8 cellular contexts compared by ENCODE assay signal in the genomic region with DNA sequence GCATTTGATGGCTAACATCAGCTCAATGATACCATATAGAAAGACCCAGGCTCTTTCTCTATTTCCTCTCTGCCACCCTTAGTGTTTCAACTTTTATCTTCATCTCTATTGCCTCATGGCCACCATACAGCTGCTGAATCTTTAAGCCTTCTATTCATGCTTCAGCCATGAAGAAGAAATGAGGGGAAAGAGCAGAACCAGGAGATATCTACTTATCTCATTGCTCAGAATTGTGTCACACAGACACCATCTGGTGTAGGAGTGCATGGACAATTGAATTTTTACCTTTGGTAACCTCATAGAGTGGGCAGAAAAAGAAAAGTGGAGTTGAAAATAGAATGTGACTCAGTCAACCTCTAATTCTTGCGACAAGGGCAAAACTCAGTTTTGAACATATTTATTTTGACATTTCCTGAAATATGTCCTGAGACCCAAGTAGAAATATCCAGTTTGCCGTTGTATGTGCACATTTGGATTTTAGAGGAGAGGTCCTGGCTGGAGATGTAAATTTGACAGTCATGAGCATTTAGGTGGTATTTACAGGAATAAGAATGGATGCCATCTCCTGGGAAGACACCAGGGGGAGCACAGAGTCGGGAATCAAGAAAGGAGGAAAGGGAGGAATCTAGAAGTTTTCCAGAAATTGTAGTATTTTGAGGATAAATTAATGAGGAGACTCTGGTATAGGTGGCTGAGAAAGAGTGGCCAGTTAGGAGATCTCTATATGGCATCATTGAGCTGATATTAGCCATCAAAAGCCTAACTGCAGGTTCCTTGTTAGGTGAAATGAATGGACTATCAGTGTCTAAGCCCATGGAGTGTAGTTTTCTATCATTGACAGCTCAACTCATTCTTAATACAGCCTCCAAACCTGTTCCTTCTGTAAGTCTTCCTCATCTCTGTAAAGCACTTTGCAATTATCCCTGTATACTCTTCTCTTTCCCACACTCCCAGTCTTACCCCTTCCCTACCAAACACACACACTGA. TPM values are rescaled to one million over a fixed set of nuclear protein-coding genes. Genes with fewer than 3 reads are reported as not detected.
DNase-seq lines count a peak whose midpoint lies in the region; ATAC-seq, FAIRE-seq and TF ChIP-seq lines count a peak whose summit lies in the region.

No MANE protein-coding gene starts in this region.

- H3K27ac Mint-ChIP-seq in naive thymus-derived CD4-positive, alpha-beta T cell, result no peak overlapping the region

- peak; percentile 73 to 77 for TF ChIP-seq RAD21 in A549 (conservative IDR thresholded peaks at IDR 0.05 in 1 of 2, IDR thresholded peaks at IDR 0.05 in 1 of 2)

- H3K4me1 ChIP-seq in A549, result no peaks in the 10 kb centered on the region
- H3K4me1 ChIP-seq in naive thymus-derived CD4-positive, alpha-beta T cell (ENCODE audit: control insufficient read depth in 2 of 2, insufficient read depth in 2 of 2, low read length in 2 of 2), result no peaks in the 10 kb centered on the region

- DNase-seq in A549 (ENCODE audit: low read depth in 1 of 2, low spot score in 1 of 2), result peak; percentile 28 to 53
- peak; percentile 19 for DNase-seq in H4 (ENCODE audit: low spot score)
- peak; percentile 14 to 42 for DNase-seq in hippocampal formation (lab: John Stamatoyannopoulos, UW)
- DNase-seq in smooth muscle cell of the brain vasculature (ENCODE audit: low read depth, low spot score), result peak; percentile 3
- no peak for DNase-seq in naive thymus-derived CD4-positive, alpha-beta T cell

- H3K4me3 Mint-ChIP-seq in naive thymus-derived CD4-positive, alpha-beta T cell, result no peak overlapping the region

- TF ChIP-seq EP300 in A549 (IDR thresholded peaks at IDR 0.05), result no peak

- H3K4me3 ChIP-seq in A549 (no peak overlapping the region), WI38 (ENCODE audit: low read depth, low read length) (no peak overlapping the region)
- H3K4me3 ChIP-seq in naive thymus-derived CD4-positive, alpha-beta T cell (ENCODE audit: low read length), result no peak overlapping the region

- H3K4me1 Mint-ChIP-seq in naive thymus-derived CD4-positive, alpha-beta T cell, result peaks cover 0 to 23% (median 15%) of the 10 kb centered on the region in 7 donors

- no peak for FAIRE-seq in A549 (lab: Jason Lieb, UNC)

- H3K36me3 Mint-ChIP-seq in naive thymus-derived CD4-positive, alpha-beta T cell, result no peaks in the 10 kb centered on the region

- whole genome bisulfite sequencing in A549 (ENCODE audit: missing lambda C conversion rate), result 27% methylated on average over 3 of the region's 3 CpGs

- intact Hi-C loops in naive thymus-derived CD4-positive, alpha-beta T cell (cut with micrococcal nuclease), result no loop called here

- ATAC-seq in A549 (peak; percentile 64 to 81; a peak in 4 of 6 replicates), GM21619 (IDR thresholded peaks at IDR 0.05; ENCODE audit: unreplicated experiment) (no peak), GM19324 (IDR thresholded peaks at IDR 0.05; ENCODE audit: low FRiP score, unreplicated experiment) (no peak)
- no peak for ATAC-seq in naive thymus-derived CD4-positive, alpha-beta T cell

- no peaks in the 10 kb centered on the region for H3K36me3 ChIP-seq in naive thymus-derived CD4-positive, alpha-beta T cell (ENCODE audit: control insufficient read depth in 2 of 3, insufficient read depth in 3 of 3, low read length in 3 of 3)

- H3K9me3 Mint-ChIP-seq in naive thymus-derived CD4-positive, alpha-beta T cell, result peaks cover 0 to 3% (median 0%) of the 10 kb centered on the region in 11 donors

- TF ChIP-seq POLR2A in A549 (IDR thresholded peaks at IDR 0.05; ENCODE audit: low read length), result no peak

- H3K27me3 Mint-ChIP-seq in naive thymus-derived CD4-positive, alpha-beta T cell, result peaks cover 7 to 36% (median 18%) of the 10 kb centered on the region in 5 donors

- H3K9me3 ChIP-seq in A549, result no peaks in the 10 kb centered on the region
- no peaks in the 10 kb centered on the region for H3K9me3 ChIP-seq in naive thymus-derived CD4-positive, alpha-beta T cell (ENCODE audit: control insufficient read depth in 2 of 3, low read length in 3 of 3)

- TF ChIP-seq CTCF in A549 (IDR thresholded peaks at IDR 0.05) (peak; percentile 81), WI38 (IDR thresholded peaks at IDR 0.05; ENCODE audit: low read depth, low read length) (peak; percentile 84)

- CTCF ChIA-PET in A549 (lab: Yijun Ruan, JAX), result interaction anchor here (0.6 to 17.4 kb wide), 29 partner anchors 9 to 382 kb away, joined by 3 to 266 read pairs (median 4); no protein-coding TSS in a partner anchor
- CTCF ChIA-PET in naive thymus-derived CD4-positive, alpha-beta T cell (lab: Charles Lee), result no interaction called here

- H3K27me3 ChIP-seq in naive thymus-derived CD4-positive, alpha-beta T cell (ENCODE audit: control insufficient read depth in 2 of 2, insufficient read depth in 2 of 2, low read length in 2 of 2), result no peaks in the 10 kb centered on the region

- no peak overlapping the region for H3K4me2 ChIP-seq in A549

- POLR2A ChIA-PET in A549 (lab: Yijun Ruan, JAX), result no interaction called here
- POLR2A ChIA-PET in naive thymus-derived CD4-positive, alpha-beta T cell (lab: Charles Lee), result no interaction called here

- no peak overlapping the region for H3K27ac ChIP-seq in A549
- no peak overlapping the region for H3K27ac ChIP-seq in naive thymus-derived CD4-positive, alpha-beta T cell (ENCODE audit: low read depth, low read length)

TF ChIP-seq in A549, 52 proteins besides CTCF, POLR2A, EP300 and RAD21:
- TF ChIP-seq RNF2 (IDR thresholded peaks at IDR 0.05; ENCODE audit: borderline replicate concordance, low read depth) (no peak), SMC3 (IDR thresholded peaks at IDR 0.05) (peak; percentile 84)
TF ChIP-seq in A549: peak in this region for 1.

RNA-seq across cellular contexts. Expression of gene GAPT, which starts 7.0 kb away (rescaled TPM):
- polyA plus RNA-seq in A549 (2011; rRNA removed) (not detected in 2 replicates), A549 (2017; fragmentation: RNase III; extraction: RNeasy Plus Mini Kit Qiagen cat#74134 plus additional on column Dnase treatment) (not detected in 3 replicates)
- not detected in 2 replicates for polyA plus RNA-seq in A549 (2012; cell fraction: cytosol; rRNA removed)
- polyA plus RNA-seq in A549 (2012; cell fraction: nucleus; rRNA removed), result not detected in 2 replicates
- not detected in 2 replicates for polyA minus RNA-seq in A549 (2011; rRNA and poly(A)+ RNA removed)
- total RNA-seq in H4 (2014; rRNA removed; shearing (Covaris generic)), result not detected in 2 replicates
- 10 to 100 TPM in 1 of 5 experiments, 1 to 10 TPM in 1, under 1 TPM in 2, not detected in 1; 0.57 to 11.7 (median 1.5) TPM for total RNA-seq in naive thymus-derived CD4-positive, alpha-beta T cell
- under 1 TPM; 0.54 to 0.97 TPM for polyA plus RNA-seq in naive thymus-derived CD4-positive, alpha-beta T cell

RNA-seq across cellular contexts. Expression of gene PLK2, which starts 38.4 kb away (rescaled TPM):
- polyA plus RNA-seq in A549 (2011; rRNA removed), result 168 and 217 TPM in 2 replicates
- polyA plus RNA-seq in A549 (2012; cell fraction: cytosol; rRNA removed), result 147 and 226 TPM in 2 replicates
- 345 and 402 TPM in 2 replicates for polyA plus RNA-seq in A549 (2012; cell fraction: nucleus; rRNA removed)
- 230 to 257 TPM (median 240 TPM) in 3 replicates for polyA plus RNA-seq in A549 (2017; fragmentation: RNase III; extraction: RNeasy Plus Mini Kit Qiagen cat#74134 plus additional on column Dnase treatment)
- 367 and 381 TPM in 2 replicates for polyA minus RNA-seq in A549 (2011; rRNA and poly(A)+ RNA removed)
- 56.8 and 67.3 TPM in 2 replicates for total RNA-seq in H4 (2014; rRNA removed; shearing (Covaris generic))
- 10 to 100 TPM in 2 of 5 experiments, 1 to 10 TPM in 3; 5.7 to 29.5 (median 9.3) TPM for total RNA-seq in naive thymus-derived CD4-positive, alpha-beta T cell
- polyA plus RNA-seq in naive thymus-derived CD4-positive, alpha-beta T cell, result 1 to 10 TPM in 1 of 2 donors, under 1 TPM in 1; 0.77 to 2.6 TPM

Comparison
In these comparisons a context has a peak if more than half of its experiments do, and no peak if none do; other contexts are left out.
1. ATAC-seq: peak in A549 (2 of 2); none in naive thymus-derived CD4-positive, alpha-beta T cell (single experiment), GM21619 (single experiment) and GM19324 (single experiment).
2. DNase-seq: peak in A549 (2 of 2), H4 (single experiment), hippocampal formation (2 of 2) and smooth muscle cell of the brain vasculature (single experiment); none in naive thymus-derived CD4-positive, alpha-beta T cell (0 of 9).